Comparison of ENCODE assay signal across 1 cellular context in the genomic region with DNA sequence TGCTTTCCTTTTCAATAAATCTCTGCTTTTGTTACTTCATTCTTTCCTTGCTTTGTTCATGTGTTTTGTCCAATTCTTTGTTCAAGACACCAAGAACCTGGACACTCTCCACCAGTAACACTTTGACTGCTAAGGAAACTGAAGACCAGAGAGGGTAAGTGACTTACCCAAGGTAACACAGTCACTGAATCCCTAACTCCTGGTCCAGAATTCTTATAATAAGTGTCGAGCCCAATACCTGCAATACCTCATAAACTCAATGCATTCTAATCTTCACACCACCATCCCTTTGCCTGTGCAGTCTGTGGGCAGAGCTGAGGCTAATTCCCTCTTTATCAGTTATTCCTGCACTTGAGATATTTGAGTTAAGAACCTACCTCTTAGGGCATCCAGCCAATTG.
TF ChIP-seq lines count a peak whose summit lies in the region.

No MANE protein-coding gene starts in this region.

TF ChIP-seq in K562, 482 proteins besides CTCF, POLR2A, EP300 and RAD21 (continued from another document):
- TF ChIP-seq CBX3 (IDR thresholded peaks at IDR 0.05; ENCODE audit: borderline replicate concordance in 1 of 2, low read length in 2 of 2), result no peak
- TF ChIP-seq KHSRP (IDR thresholded peaks at IDR 0.05), result no peak
TF ChIP-seq in K562: peak in this region for 1.
